10 cellular contexts compared by ENCODE assay signal in genomic region chr5:56608216-56608925, GRCh38.
DNase-seq lines count a peak whose midpoint lies in the region; ATAC-seq, FAIRE-seq and TF ChIP-seq lines count a peak whose summit lies in the region.
"Had no signal": no experiment of that assay in that cellular context is flagged by ENCODE, and none has a peak within 500 bp of the region (broad histone marks: within the 10 kb centered on the region; RNA-seq: fewer than 3 reads in every experiment).

No MANE protein-coding gene starts in this region.

- no peak overlapping the region for H3K23ac ChIP-seq in H9 (ENCODE audit: insufficient read length, low read depth, low read length)

- H3K36me3 Mint-ChIP-seq in H9 (ENCODE audit: insufficient read depth in 1 of 3, low read depth in 3 of 3) = peaks cover 9 to 23% (median 14%) of the 10 kb centered on the region in 3 experiments

- no peak overlapping the region for H2AK5ac ChIP-seq in H9 (ENCODE audit: insufficient read length, low read length)

- H2BK5ac ChIP-seq in H9 (ENCODE audit: insufficient read length, low read length) = no peak overlapping the region

- H3K4me3 ChIP-seq in skin epidermis = no peak overlapping the region

- H3K9ac ChIP-seq in H9 (ENCODE audit: extremely low read depth, insufficient read length, low read length) = no peak overlapping the region

- H3K4ac ChIP-seq in H9 (ENCODE audit: low read depth, low read length) = no peak overlapping the region

- H3K9me3 Mint-ChIP-seq in H9 = peaks cover 15 to 19% of the 10 kb centered on the region in 2 experiments

- no peaks in the 10 kb centered on the region for H3K27me3 Mint-ChIP-seq in H9 (ENCODE audit: low read depth)

- H3K79me1 ChIP-seq in H9 (ENCODE audit: insufficient read depth, low read depth, low read length, poor library complexity, severe bottlenecking) = no peaks in the 10 kb centered on the region

- peaks cover 2% of the 10 kb centered on the region for H3K23me2 ChIP-seq in H9 (ENCODE audit: insufficient read length, low read depth, low read length, poor library complexity, severe bottlenecking)

- no peak overlapping the region for H2BK15ac ChIP-seq in H9 (ENCODE audit: low read depth, low read length)

- H3T11ph ChIP-seq in H9 (ENCODE audit: low read length) = no peak overlapping the region

- H2BK12ac ChIP-seq in H9 (ENCODE audit: insufficient read length, low read depth, low read length) = no peak overlapping the region

- DNase-seq in H9 = no peak
- peak; percentile 12 for DNase-seq in RCC 7860 (ENCODE audit: low spot score)
- peak; percentile 7 for DNase-seq in germinal center (ENCODE audit: low spot score)
- no peak for DNase-seq in NCI-H446 (lab: John Stamatoyannopoulos, UW)
- DNase-seq in DMS53 treated with DMSO at 0.1 percent for 48 hours (lab: John Stamatoyannopoulos, UW; ENCODE audit: unreplicated experiment) = no peak
- DNase-seq in NCI-H2107 (lab: John Stamatoyannopoulos, UW) = no peak
- DNase-seq: NCI-H2227 treated with DMSO at 0.1 percent for 48 hours had no signal

- no peak for ATAC-seq in GM21515 (IDR thresholded peaks at IDR 0.05; ENCODE audit: unreplicated experiment)

- H3K56ac ChIP-seq in H9 (ENCODE audit: insufficient read length, low read depth, low read length) = no peak overlapping the region

- no peak overlapping the region for H4K5ac ChIP-seq in H9 (ENCODE audit: insufficient read length, low read depth, low read length)

- no peak overlapping the region for H3K4me2 ChIP-seq in H9 (ENCODE audit: insufficient read depth, insufficient read length, low read length)

- H3K27ac ChIP-seq in H9 (ENCODE audit: insufficient read length, low read depth, low read length) (no peak overlapping the region), skin epidermis (peak overlapping the region in 14 of 21 experiments; percentile 3 to 76 (median 42))

- no peak overlapping the region for H2BK120ac ChIP-seq in H9 (ENCODE audit: low read depth, low read length, poor library complexity, severe bottlenecking)

- WGBS in H9 (ENCODE audit: extremely low coverage, insufficient read length, low lambda C conversion rate) = no CpG with 5 or more reads among the region's 6 CpGs

- H3K14ac ChIP-seq in H9 (ENCODE audit: insufficient read depth, low read length) = no peak overlapping the region

- H3K9me3 ChIP-seq in H9 (ENCODE audit: control insufficient read depth, low read depth, low read length) = no peaks in the 10 kb centered on the region

- H3K4me1 ChIP-seq in H9 (ENCODE audit: insufficient read depth, low read length) = peaks cover 6% of the 10 kb centered on the region; the same call in 1 of the 2 replicates

- H4K91ac ChIP-seq in H9 (ENCODE audit: insufficient read length, low read depth, low read length) = no peak overlapping the region

- peaks cover 29 to 35% of the 10 kb centered on the region in 2 experiments for H3K4me1 Mint-ChIP-seq in H9

- no peaks in the 10 kb centered on the region for H3K79me2 ChIP-seq in H9 (ENCODE audit: insufficient read depth, low read length)

- no peaks in the 10 kb centered on the region for H3K27me3 ChIP-seq in H9 (ENCODE audit: insufficient read depth, low read length)

- no peak overlapping the region for H2AFZ ChIP-seq in H9 (ENCODE audit: low read length)

- no peak overlapping the region for H4K8ac ChIP-seq in H9 (replicated peaks; ENCODE audit: insufficient read length, low read depth, low read length)

- H3K4me3 Mint-ChIP-seq in H9 = no peak overlapping the region
- H3K4me3 Mint-ChIP-seq: neural crest cell had no signal

- no peak for TF ChIP-seq CTCF in H9 (conservative IDR thresholded peaks at IDR 0.05)

- peak overlapping the region; percentile 12 for H3K18ac ChIP-seq in H9 (ENCODE audit: insufficient read length, low read depth, low read length)

- FAIRE-seq in RCC 7860 (lab: Jason Lieb, UNC) = no peak

- H3K27ac Mint-ChIP-seq in H9 = peak overlapping the region in 1 of 3 experiments; percentile 71; a peak in 1 of 7 replicates

- no peaks in the 10 kb centered on the region for H4K20me1 ChIP-seq in H9 (ENCODE audit: control insufficient read depth, insufficient read depth, insufficient read length)

- no peak overlapping the region for H2BK20ac ChIP-seq in H9 (ENCODE audit: low read depth, low read length, poor library complexity, severe bottlenecking)

Comparison
In these comparisons a context has a peak if more than half of its experiments do, and no peak if none do; other contexts are left out.
1. DNase-seq: peak in RCC 7860 (single experiment) and germinal center (single experiment); none in H9 (single experiment), NCI-H446 (0 of 2), DMS53 treated with DMSO at 0.1 percent for 48 hours (single experiment) and NCI-H2107 (single experiment).